ENCODE assay signal across 13 cellular contexts in the genomic region with DNA sequence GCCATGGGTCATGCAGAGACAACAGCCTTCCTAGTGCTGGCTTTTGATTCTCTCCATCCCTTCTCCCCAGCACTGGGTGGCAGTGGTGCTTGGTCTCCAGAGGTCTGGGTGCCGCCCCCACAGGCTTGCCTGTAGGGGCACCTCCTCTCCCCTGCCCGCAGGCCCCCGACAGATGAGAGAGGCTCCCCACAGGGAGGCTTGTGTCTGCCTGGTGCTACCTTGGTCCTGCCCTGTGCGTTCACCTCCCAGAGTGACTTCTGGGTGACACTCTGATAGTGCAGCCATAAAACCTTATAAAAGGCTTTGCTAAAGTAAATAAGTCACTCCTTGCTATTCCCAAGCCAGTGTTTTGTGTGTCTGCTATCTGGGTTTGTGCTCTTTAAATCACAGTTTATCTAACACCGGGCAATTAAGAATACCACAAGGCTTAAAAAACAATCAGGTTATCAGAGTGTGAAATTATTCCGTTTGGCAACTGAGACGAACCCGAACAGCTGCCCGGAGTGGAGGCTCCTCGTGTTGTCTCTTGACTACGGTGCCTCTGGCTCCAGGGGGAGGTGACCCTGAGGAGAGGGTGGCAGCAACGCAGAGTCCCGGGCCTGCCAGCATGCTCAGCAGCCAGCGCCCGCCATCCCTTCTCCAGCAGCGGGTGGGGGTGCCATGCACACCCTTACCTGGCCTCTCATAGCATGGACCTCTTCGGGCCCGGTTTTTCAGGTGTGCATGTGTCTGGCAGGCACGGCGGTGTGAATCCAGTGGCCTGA. TPM values are rescaled to one million over a fixed set of nuclear protein-coding genes. Genes with fewer than 3 reads are reported as not detected.
"Had no signal": no experiment of that assay in that cellular context is flagged by ENCODE, and none has a peak within 500 bp of the region (broad histone marks: within the 10 kb centered on the region; RNA-seq: fewer than 3 reads in every experiment).

No MANE protein-coding gene starts in this region.

- H3K9me3 ChIP-seq: ascending aorta, neutrophil, right atrium auricular region had no signal

- H3K9me3 Mint-ChIP-seq: activated CD4-positive, alpha-beta T cell treated with anti-CD3 and anti-CD28 coated beads, Interleukin-2, amount 10 ng/mL, durations not matched to agents 7 days and 5 days; activated T-cell treated with anti-CD3 and anti-CD28 coated beads, Interleukin-2, amount 50 U/mL, for 4 hours; type B pancreatic cell had no signal

- H3K27me3 ChIP-seq: ascending aorta, neutrophil, right atrium auricular region had no signal

- DNase-seq: activated CD4-positive, alpha-beta T cell treated with anti-CD3 and anti-CD28 coated beads, Interleukin-2, amount 10 ng/mL, durations not matched to agents 7 days and 5 days; activated gamma-delta T cell treated with Interleukin-2 at 50 U/mL for 16 hours; activated T-cell treated with anti-CD3 and anti-CD28 coated beads, Interleukin-2, amount 50 U/mL, for 4 hours; effector CD4-positive, alpha-beta T cell; hippocampal formation; posterior cingulate gyrus; stimulated activated naive CD4-positive, alpha-beta T cell had no signal

- H3K27ac ChIP-seq: ascending aorta, neutrophil, right atrium auricular region had no signal

- H3K27ac Mint-ChIP-seq: activated CD4-positive, alpha-beta T cell treated with anti-CD3 and anti-CD28 coated beads, Interleukin-2, amount 10 ng/mL, durations not matched to agents 7 days and 5 days; type B pancreatic cell had no signal

- H3K4me3 ChIP-seq: ascending aorta, right atrium auricular region had no signal

- H3K4me1 ChIP-seq: ascending aorta, right atrium auricular region had no signal

- ATAC-seq: activated T-cell treated with anti-CD3 and anti-CD28 coated beads, Interleukin-2, amount 50 U/mL, for 4 hours had no signal

- H3K27me3 Mint-ChIP-seq: activated CD4-positive, alpha-beta T cell treated with anti-CD3 and anti-CD28 coated beads, Interleukin-2, amount 10 ng/mL, durations not matched to agents 7 days and 5 days; type B pancreatic cell had no signal

- H3K4me3 Mint-ChIP-seq: activated CD4-positive, alpha-beta T cell treated with anti-CD3 and anti-CD28 coated beads, Interleukin-2, amount 10 ng/mL, durations not matched to agents 7 days and 5 days; activated T-cell treated with anti-CD3 and anti-CD28 coated beads, Interleukin-2, amount 50 U/mL, for 4 hours; type B pancreatic cell had no signal

RNA-seq across cellular contexts. Expression of a gene that starts 5.4 kb away (rescaled TPM):
- total RNA-seq: ascending aorta had no signal

RNA-seq across cellular contexts. Expression of a gene that starts 18.9 kb away (rescaled TPM):
- total RNA-seq: fibroblast of lung, SK-MEL-5 had no signal
- polyA plus RNA-seq: fibroblast of lung had no signal
